22 cellular contexts compared by ENCODE assay signal in the genomic region with DNA sequence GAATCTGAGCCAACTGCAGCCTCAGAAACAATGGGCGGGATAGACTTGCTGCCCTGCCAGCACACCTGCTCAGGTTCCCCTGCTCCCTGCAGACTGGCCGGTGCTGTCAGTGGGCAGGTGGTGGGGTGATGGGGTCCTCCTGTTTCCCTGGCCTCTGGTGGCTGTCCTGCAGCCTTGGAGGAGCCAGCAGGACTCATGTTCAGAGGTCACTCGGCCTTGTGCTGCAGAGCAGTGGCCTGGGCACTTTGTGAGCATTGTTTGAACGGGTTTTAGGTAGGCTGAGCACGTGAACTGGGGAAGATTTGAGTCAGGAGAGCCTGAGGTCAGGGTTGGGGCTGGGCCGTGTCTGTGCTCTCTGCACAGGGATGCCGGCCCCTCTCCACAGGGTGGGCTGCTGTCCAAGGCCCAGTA. TPM values are rescaled to one million over a fixed set of nuclear protein-coding genes. Genes with fewer than 3 reads are reported as not detected.
"Had no signal": no experiment of that assay in that cellular context is flagged by ENCODE, and none has a peak within 500 bp of the region (broad histone marks: within the 10 kb centered on the region; RNA-seq: fewer than 3 reads in every experiment).

No MANE protein-coding gene starts in this region.

- H3K4me3 Mint-ChIP-seq: natural killer cell treated with Interleukin-12 subunit alpha and Interleukin-12 subunit beta and Interleukin-15 and Interleukin-18, amount 100 ng/mL, for 72 hours had no signal

- H3K27me3 ChIP-seq: esophagus muscularis mucosa, gastroesophageal sphincter, spleen, stomach, transverse colon had no signal

- H3K27ac Mint-ChIP-seq: natural killer cell treated with Interleukin-12 subunit alpha and Interleukin-12 subunit beta and Interleukin-15 and Interleukin-18, amount 100 ng/mL, for 72 hours had no signal

- H3K36me3 Mint-ChIP-seq: natural killer cell treated with Interleukin-12 subunit alpha and Interleukin-12 subunit beta and Interleukin-15 and Interleukin-18, amount 100 ng/mL, for 72 hours had no signal

- H3K4me1 ChIP-seq: esophagus muscularis mucosa, gastroesophageal sphincter, stomach, transverse colon had no signal

- H3K27ac ChIP-seq: epithelial cell of prostate, esophagus muscularis mucosa, gastroesophageal sphincter, spleen, stomach, thoracic aorta, transverse colon had no signal

- H3K27me3 Mint-ChIP-seq: natural killer cell treated with Interleukin-12 subunit alpha and Interleukin-12 subunit beta and Interleukin-15 and Interleukin-18, amount 100 ng/mL, for 72 hours had no signal

- ATAC-seq: gastroesophageal sphincter; left colon; left ventricle myocardium superior; natural killer cell treated with Interleukin-12 subunit alpha and Interleukin-12 subunit beta and Interleukin-15 and Interleukin-18, amount 100 ng/mL, for 72 hours; sciatic nerve had no signal

- H3K9me3 Mint-ChIP-seq: natural killer cell treated with Interleukin-12 subunit alpha and Interleukin-12 subunit beta and Interleukin-15 and Interleukin-18, amount 100 ng/mL, for 72 hours had no signal

- H3K4me3 ChIP-seq: esophagus muscularis mucosa, gastroesophageal sphincter, lung, spleen, stomach, thoracic aorta, transverse colon had no signal

- H3K9me3 ChIP-seq: esophagus muscularis mucosa, gastroesophageal sphincter, spleen, stomach, thoracic aorta, transverse colon had no signal

- DNase-seq: effector memory CD4-positive, alpha-beta T cell; glutamatergic neuron; left colon; left ventricle myocardium superior; mesenchymal stem cell; midbrain; spleen; stimulated activated CD4-positive, alpha-beta T cell treated with anti-CD3 and anti-CD28 coated beads, Interleukin-15, amount 100 ng/mL, for 24 hours; stimulated activated CD4-positive, alpha-beta T cell treated with anti-CD3 and anti-CD28 coated beads, Interleukin-1b, Interleukin-23, amount 100 ng/mL, for 48 hours; stimulated activated CD4-positive, alpha-beta T cell treated with anti-CD3 and anti-CD28 coated beads, Interleukin-4, amount 100 ng/mL, for 4 hours; stimulated activated naive CD4-positive, alpha-beta T cell; stomach; substantia nigra; transverse colon had no signal

RNA-seq across cellular contexts. Expression of a gene that starts 50.8 kb away (rescaled TPM):
- total RNA-seq: left ventricle myocardium superior, skeletal muscle tissue, stomach had no signal
